ENCODE assay signal across 26 cellular contexts in genomic region chr15:66620744-66621344, GRCh38. TPM values are rescaled to one million over a fixed set of nuclear protein-coding genes. Genes with fewer than 3 reads are reported as not detected.
DNase-seq lines count a peak whose midpoint lies in the region; ATAC-seq, FAIRE-seq and TF ChIP-seq lines count a peak whose summit lies in the region.
"Had no signal": no experiment of that assay in that cellular context is flagged by ENCODE, and none has a peak within 500 bp of the region (broad histone marks: within the 10 kb centered on the region; RNA-seq: fewer than 3 reads in every experiment).

No MANE protein-coding gene starts in this region.

- H3K9me3 Mint-ChIP-seq in GM23338, result no peaks in the 10 kb centered on the region
- H3K9me3 Mint-ChIP-seq: CD4-positive, CD25-positive, alpha-beta regulatory T cell; naive B cell had no signal

- H2AFZ ChIP-seq in GM23338, result no peak overlapping the region
- H2AFZ ChIP-seq in osteoblast (ENCODE audit: low read length), result no peak overlapping the region

- H3K9ac ChIP-seq in adipocyte (ENCODE audit: low read length) (peak overlapping the region; percentile 86), kidney (ENCODE audit: low read length in 2 of 2) (peak overlapping the region in 1 of 2 donors; percentile 40)

- H3K9me3 ChIP-seq in adipocyte (ENCODE audit: control insufficient read depth, low read length), result no peaks in the 10 kb centered on the region
- H3K9me3 ChIP-seq in kidney (ENCODE audit: control insufficient read depth in 1 of 2, low read length in 2 of 2), result no peaks in the 10 kb centered on the region
- no peaks in the 10 kb centered on the region for H3K9me3 ChIP-seq in osteoblast (ENCODE audit: low read depth, low read length)
- H3K9me3 ChIP-seq: suprapubic skin had no signal

- peaks cover 65% of the 10 kb centered on the region for H3K4me1 Mint-ChIP-seq in GM23338

- FAIRE-seq in kidney (lab: Jason Lieb, UNC), result no peak
- FAIRE-seq: HTR-8/SVneo had no signal

- H3K27ac Mint-ChIP-seq in GM23338, result no peak overlapping the region
- H3K27ac Mint-ChIP-seq: activated CD8-positive, alpha-beta T cell treated with anti-CD3 and anti-CD28 coated beads, Interleukin-2, amount 10 ng/mL, durations not matched to agents 7 days and 5 days; CD4-positive, CD25-positive, alpha-beta regulatory T cell; progenitor cell of endocrine pancreas had no signal

- no peaks in the 10 kb centered on the region; the same call in 1 of the 2 replicates for H3K9me2 ChIP-seq in GM23338 (ENCODE audit: insufficient read depth)

- H3F3A ChIP-seq in GM23338 (replicated peaks; ENCODE audit: low read depth), result peaks cover 12% of the 10 kb centered on the region; the same call in 1 of the 2 replicates

- H3K4me3 ChIP-seq in GM23338 (peak overlapping the region; percentile 54; the same call in 1 of the 2 replicates), adipocyte (ENCODE audit: low read length) (no peak overlapping the region), kidney (ENCODE audit: low read length in 2 of 2) (no peak overlapping the region), osteoblast (ENCODE audit: insufficient read depth, low read length) (no peak overlapping the region)

- H4K20me1 ChIP-seq in GM23338 (replicated peaks; ENCODE audit: insufficient read depth) (no peaks in the 10 kb centered on the region), osteoblast (ENCODE audit: insufficient read depth, low read length) (no peaks in the 10 kb centered on the region)

- H3K27me3 Mint-ChIP-seq in GM23338 (ENCODE audit: insufficient read depth, low read depth, poor library complexity), result peaks cover 29% of the 10 kb centered on the region

- DNase-seq in GM23338 (ENCODE audit: low spot score) (no peak), adipocyte (ENCODE audit: low read depth) (no peak), kidney (peak; percentile 35), osteoblast (ENCODE audit: insufficient read length, low spot score, missing footprints) (peak; percentile 81), SW 1271 (lab: John Stamatoyannopoulos, UW) (no peak), AG08395 (ENCODE audit: low spot score) (no peak), NCI-H187 (lab: John Stamatoyannopoulos, UW) (no peak)
- DNase-seq: activated CD8-positive, alpha-beta T cell treated with anti-CD3 and anti-CD28 coated beads, Interleukin-2, amount 10 ng/mL, durations not matched to agents 7 days and 5 days; amniotic stem cell; caudate nucleus; CD4-positive, CD25-positive, alpha-beta regulatory T cell; DMS153; dorsolateral prefrontal cortex; foreskin melanocyte; mammary epithelial cell; naive B cell; NCI-H1105 treated with DMSO at 0.1 percent for 48 hours; NCI-H2081 treated with DMSO at 0.1 percent for 48 hours; NCI-H82; stimulated activated CD4-positive, alpha-beta T cell treated with anti-CD3 and anti-CD28 coated beads, Interleukin-1b, Interleukin-23, amount 100 ng/mL, for 48 hours had no signal

- intact Hi-C loops in kidney (cut with DNase I), result loop anchor here (10.0 kb wide), 1 partner anchor 74 kb away; no protein-coding TSS in a partner anchor

- H3K36me3 ChIP-seq in GM23338 (ENCODE audit: insufficient read depth) (no peaks in the 10 kb centered on the region), adipocyte (ENCODE audit: control insufficient read depth, insufficient read depth, low read length, severe bottlenecking) (no peaks in the 10 kb centered on the region), kidney (ENCODE audit: control insufficient read depth in 1 of 2, insufficient read depth in 2 of 2, low read length in 2 of 2) (no peaks in the 10 kb centered on the region), osteoblast (ENCODE audit: insufficient read depth, low read length) (no peaks in the 10 kb centered on the region)
- H3K36me3 ChIP-seq: suprapubic skin had no signal

- no peaks in the 10 kb centered on the region for H3K36me3 Mint-ChIP-seq in GM23338 (ENCODE audit: low read depth)
- H3K36me3 Mint-ChIP-seq: CD4-positive, CD25-positive, alpha-beta regulatory T cell had no signal

- ATAC-seq in GM23338, result no peak
- ATAC-seq in HG02588 (IDR thresholded peaks at IDR 0.05; ENCODE audit: unreplicated experiment), result no peak
- ATAC-seq: activated CD4-positive, CD25-positive, alpha-beta regulatory T cell treated with anti-CD3 and anti-CD28 coated beads, Interleukin-2, amount 50 U/mL, for 24 hours; activated CD8-positive, alpha-beta T cell treated with anti-CD3 and anti-CD28 coated beads, Interleukin-2, amount 10 ng/mL, durations not matched to agents 7 days and 5 days; Right ventricle myocardium inferior had no signal

- H3K4me3 Mint-ChIP-seq in GM23338, result peak overlapping the region; percentile 49
- H3K4me3 Mint-ChIP-seq: activated CD8-positive, alpha-beta T cell treated with anti-CD3 and anti-CD28 coated beads, Interleukin-2, amount 10 ng/mL, durations not matched to agents 7 days and 5 days; CD4-positive, CD25-positive, alpha-beta regulatory T cell had no signal

- H3K27ac ChIP-seq in GM23338 (ENCODE audit: low read depth) (peak overlapping the region; percentile 61; the same call in 1 of the 2 replicates), kidney (ENCODE audit: low read depth in 2 of 2, low read length in 2 of 2) (no peak overlapping the region), osteoblast (ENCODE audit: low read depth, low read length) (no peak overlapping the region)
- H3K27ac ChIP-seq: suprapubic skin had no signal

- peaks cover 53% of the 10 kb centered on the region for H3K4me1 ChIP-seq in GM23338 (ENCODE audit: insufficient read depth)
- peaks cover 49% of the 10 kb centered on the region for H3K4me1 ChIP-seq in adipocyte (ENCODE audit: control insufficient read depth, insufficient read depth, low read length)
- H3K4me1 ChIP-seq in kidney (ENCODE audit: control insufficient read depth in 1 of 2, insufficient read depth in 1 of 2, low read depth in 1 of 2, low read length in 2 of 2), result peaks cover 8 to 12% of the 10 kb centered on the region in 2 donors
- H3K4me1 ChIP-seq in osteoblast (ENCODE audit: insufficient read depth, low read length), result peaks cover 36% of the 10 kb centered on the region

- H3K79me2 ChIP-seq in GM23338 (replicated peaks; ENCODE audit: insufficient read depth), result no peaks in the 10 kb centered on the region
- no peaks in the 10 kb centered on the region for H3K79me2 ChIP-seq in osteoblast (ENCODE audit: insufficient read depth, low read length)

- H3K27me3 ChIP-seq in GM23338 (ENCODE audit: insufficient read depth) (0 out of 2 replicates have a peak, but pooled peaks cover 6% of the 10 kb centered on the region), adipocyte (replicated peaks; ENCODE audit: control insufficient read depth, insufficient read depth, low read length) (no peaks in the 10 kb centered on the region), osteoblast (ENCODE audit: insufficient read depth, low read length) (no peaks in the 10 kb centered on the region)

- H3K4me2 ChIP-seq in GM23338, result peak overlapping the region; percentile 80
- no peak overlapping the region for H3K4me2 ChIP-seq in osteoblast (ENCODE audit: insufficient read depth, low read length)

- TF ChIP-seq CTCF in GM23338 (conservative IDR thresholded peaks at IDR 0.05; ENCODE audit: low read depth in 2 of 2) (no peak), kidney (IDR thresholded peaks at IDR 0.05; ENCODE audit: borderline replicate concordance, extremely low read depth, insufficient read depth) (no peak), osteoblast (IDR thresholded peaks at IDR 0.05; ENCODE audit: extremely low read depth, low read depth, low read length) (no peak)

TF ChIP-seq in GM23338, 12 proteins besides CTCF, POLR2A, EP300 and RAD21:
- TF ChIP-seq CREB1 (CRISPR knock-in tag; IDR thresholded peaks at IDR 0.05; ENCODE audit: low read depth), result no peak
- no peak for TF ChIP-seq ETS1 (IDR thresholded peaks at IDR 0.05)
- TF ChIP-seq REST (IDR thresholded peaks at IDR 0.05; ENCODE audit: unreplicated experiment), result no peak
- no peak for TF ChIP-seq STAT1 (IDR thresholded peaks at IDR 0.05; ENCODE audit: unreplicated experiment)

RNA-seq across cellular contexts. Expression of gene LCTL, which starts 55.0 kb away (rescaled TPM):
- 2.9 and 5.6 TPM in 2 replicates for total RNA-seq in GM23338 (2014; rRNA removed; shearing (Covaris generic))
- polyA plus RNA-seq in GM23338 (2016; fragmentation: Nextera tagmentation; extraction: Ambion mirVana) (2.3 and 3.2 TPM in 2 replicates), kidney (ENCODE audit: insufficient read depth, low read depth, low replicate concordance) (not detected)
- total RNA-seq in kidney (not detected), osteoblast (1.2 and 1.4 TPM in 2 replicates)
- total RNA-seq: activated CD8-positive, alpha-beta T cell treated with anti-CD3 and anti-CD28 coated beads, Interleukin-2, amount 10 ng/mL, durations not matched to agents 7 days and 5 days; CD4-positive, CD25-positive, alpha-beta regulatory T cell; Right ventricle myocardium inferior had no signal

Comparison
In these comparisons a context has a peak if more than half of its experiments do, and no peak if none do; other contexts are left out.
1. DNase-seq: peak in kidney (single experiment) and osteoblast (single experiment); none in GM23338 (single experiment), adipocyte (single experiment), SW 1271 (0 of 2), AG08395 (single experiment) and NCI-H187 (0 of 2).